ENCODE assay signal across 8 cellular contexts in genomic region chr18:58687871-58688308, GRCh38. TPM values are rescaled to one million over a fixed set of nuclear protein-coding genes. Genes with fewer than 3 reads are reported as not detected.
DNase-seq lines count a peak whose midpoint lies in the region; ATAC-seq and TF ChIP-seq lines count a peak whose summit lies in the region.

No MANE protein-coding gene starts in this region.

- TF ChIP-seq POLR2A in testis (IDR thresholded peaks at IDR 0.05) = no peak

- no peaks in the 10 kb centered on the region for H3K9me3 ChIP-seq in tibial artery
- no peaks in the 10 kb centered on the region for H3K9me3 ChIP-seq in testis

- peak overlapping the region; percentile 92 for H3K27ac Mint-ChIP-seq in activated CD4-positive, alpha-beta T cell treated with anti-CD3 and anti-CD28 coated beads, Interleukin-2, amount 10 ng/mL, durations not matched to agents 24 days and 14 days
- H3K27ac Mint-ChIP-seq in naive thymus-derived CD8-positive, alpha-beta T cell = peak overlapping the region; percentile 91 to 100 (median 96)

- H3K9me3 Mint-ChIP-seq in activated CD4-positive, alpha-beta T cell treated with anti-CD3 and anti-CD28 coated beads, Interleukin-2, amount 10 ng/mL, durations not matched to agents 24 days and 14 days = peaks cover 5% of the 10 kb centered on the region
- H3K9me3 Mint-ChIP-seq in naive thymus-derived CD8-positive, alpha-beta T cell = no peaks in the 10 kb centered on the region

- H3K4me1 ChIP-seq in tibial artery (no peaks in the 10 kb centered on the region), testis (no peaks in the 10 kb centered on the region)

- no peaks in the 10 kb centered on the region for H3K27me3 Mint-ChIP-seq in activated CD4-positive, alpha-beta T cell treated with anti-CD3 and anti-CD28 coated beads, Interleukin-2, amount 10 ng/mL, durations not matched to agents 24 days and 14 days
- no peaks in the 10 kb centered on the region for H3K27me3 Mint-ChIP-seq in naive thymus-derived CD8-positive, alpha-beta T cell

- H3K36me3 Mint-ChIP-seq in activated CD4-positive, alpha-beta T cell treated with anti-CD3 and anti-CD28 coated beads, Interleukin-2, amount 10 ng/mL, durations not matched to agents 24 days and 14 days (ENCODE audit: low read depth) = peaks cover 62% of the 10 kb centered on the region
- H3K36me3 Mint-ChIP-seq in naive thymus-derived CD8-positive, alpha-beta T cell = peaks cover 3 to 55% (median 30%) of the 10 kb centered on the region in 3 donors

- no peak for TF ChIP-seq CTCF in tibial artery (IDR thresholded peaks at IDR 0.05)
- no peak for TF ChIP-seq CTCF in testis (IDR thresholded peaks at IDR 0.05)

- intact Hi-C loops in activated CD4-positive, alpha-beta T cell treated with anti-CD3 and anti-CD28 coated beads, Interleukin-2, amount 10 ng/mL, durations not matched to agents 24 days and 14 days (cut with micrococcal nuclease) = loop anchor here (1.0 to 5.0 kb wide), 4 partner anchors 16 to 143 kb away; no protein-coding TSS in a partner anchor
- intact Hi-C loops in tibial artery (cut with DNase I; ENCODE audit: low total_unique reads) (no loop called here), testis (cut with DNase I; ENCODE audit: low total_unique reads) (no loop called here)

- H3K4me1 Mint-ChIP-seq in activated CD4-positive, alpha-beta T cell treated with anti-CD3 and anti-CD28 coated beads, Interleukin-2, amount 10 ng/mL, durations not matched to agents 24 days and 14 days = peaks cover 57% of the 10 kb centered on the region
- peaks cover 30 to 79% (median 72%) of the 10 kb centered on the region in 4 donors for H3K4me1 Mint-ChIP-seq in naive thymus-derived CD8-positive, alpha-beta T cell

- H3K4me3 ChIP-seq in tibial artery (no peak overlapping the region), testis (no peak overlapping the region)

- H3K36me3 ChIP-seq in tibial artery = peaks cover 15 to 33% (median 22%) of the 10 kb centered on the region in 3 donors
- H3K36me3 ChIP-seq in testis (ENCODE audit: low read depth, missing control alignments) = no peaks in the 10 kb centered on the region

- 85 to 93% methylated on average over 6 of the region's 6 CpGs for whole genome bisulfite sequencing in testis, 2 donors

- H3K4me3 Mint-ChIP-seq in activated CD4-positive, alpha-beta T cell treated with anti-CD3 and anti-CD28 coated beads, Interleukin-2, amount 10 ng/mL, durations not matched to agents 24 days and 14 days = peak overlapping the region; percentile 51
- peak overlapping the region; percentile 60 to 90 (median 82) for H3K4me3 Mint-ChIP-seq in naive thymus-derived CD8-positive, alpha-beta T cell

- POLR2A ChIA-PET in naive thymus-derived CD8-positive, alpha-beta T cell (lab: Charles Lee) = interaction anchor here (1.1 to 9.0 kb wide), 5 partner anchors 10 to 29 kb away, joined by 3 to 98 read pairs (median 4); partner anchors contain the start of gene MALT1

- H3K27me3 ChIP-seq in tibial artery (no peaks in the 10 kb centered on the region), testis (no peaks in the 10 kb centered on the region)

- DNase-seq in activated CD4-positive, alpha-beta T cell treated with anti-CD3 and anti-CD28 coated beads, Interleukin-2, amount 10 ng/mL, durations not matched to agents 24 days and 14 days = peak; percentile 91
- peak in 9 of 10 donors; percentile 34 to 87 (median 71) for DNase-seq in naive thymus-derived CD8-positive, alpha-beta T cell
- DNase-seq in tibial artery (no peak), midbrain (lab: John Stamatoyannopoulos, UW) (no peak), SIG-M5 treated with dmso at 0.1 percent for 504 hours (lab: John Stamatoyannopoulos, UW; ENCODE audit: unreplicated experiment) (no peak), testis (no peak)

- H3K27ac ChIP-seq in tibial artery (no peak overlapping the region), testis (no peak overlapping the region)

- ATAC-seq in GM18508 (IDR thresholded peaks at IDR 0.05; ENCODE audit: insufficient read depth, unreplicated experiment) (peak; percentile 71), HG02840 (IDR thresholded peaks at IDR 0.05; ENCODE audit: low FRiP score, unreplicated experiment) (peak; percentile 76)
- ATAC-seq in naive thymus-derived CD8-positive, alpha-beta T cell = peak; percentile 92 to 97

RNA-seq across cellular contexts. Expression of gene MALT1, which starts 16.6 kb away (rescaled TPM):
- total RNA-seq in activated CD4-positive, alpha-beta T cell treated with anti-CD3 and anti-CD28 coated beads, Interleukin-2, amount 10 ng/mL, durations not matched to agents 24 days and 14 days = 22.7 and 24.9 TPM in 2 replicates
- total RNA-seq in naive thymus-derived CD8-positive, alpha-beta T cell = 10 to 100 TPM; 70.2 to 78.6 TPM
- polyA plus RNA-seq in naive thymus-derived CD8-positive, alpha-beta T cell = 10 to 100 TPM; 24.7 to 37.1 (median 27.3) TPM
- 10 to 100 TPM; 30.3 to 36.6 TPM for total RNA-seq in testis
- 25.4 TPM for polyA plus RNA-seq in testis (ENCODE audit: insufficient read depth, low read depth, low replicate concordance)

RNA-seq across cellular contexts. Expression of gene ALPK2, which starts 59.0 kb away (rescaled TPM):
- 0.07 and 0.23 TPM in 2 replicates for total RNA-seq in activated CD4-positive, alpha-beta T cell treated with anti-CD3 and anti-CD28 coated beads, Interleukin-2, amount 10 ng/mL, durations not matched to agents 24 days and 14 days
- total RNA-seq in naive thymus-derived CD8-positive, alpha-beta T cell = under 1 TPM in 1 of 2 experiments, not detected in 1; 0.05 TPM
- not detected for polyA plus RNA-seq in naive thymus-derived CD8-positive, alpha-beta T cell
- 1 to 10 TPM; 1.7 to 7.0 TPM for total RNA-seq in testis
- 5.8 TPM for polyA plus RNA-seq in testis (ENCODE audit: insufficient read depth, low read depth, low replicate concordance)

Comparison
In these comparisons a context has a peak if more than half of its experiments do, and no peak if none do; other contexts are left out.
1. DNase-seq: peak in activated CD4-positive, alpha-beta T cell treated with anti-CD3 and anti-CD28 coated beads, Interleukin-2, amount 10 ng/mL, durations not matched to agents 24 days and 14 days (single experiment) and naive thymus-derived CD8-positive, alpha-beta T cell (9 of 10); none in tibial artery (0 of 2), midbrain (single experiment), SIG-M5 treated with dmso at 0.1 percent for 504 hours (single experiment) and testis (single experiment).
2. Peak in every context shown above with its lines, with median percentiles within 50 percentile points of each other: ATAC-seq.